ENCODE assay signal across 7 cellular contexts in genomic region chr10:73781548-73781878, GRCh38. TPM values are rescaled to one million over a fixed set of nuclear protein-coding genes. Genes with fewer than 3 reads are reported as not detected.
DNase-seq lines count a peak whose midpoint lies in the region; ATAC-seq, FAIRE-seq and TF ChIP-seq lines count a peak whose summit lies in the region.

No MANE protein-coding gene starts in this region.

- H3K27ac Mint-ChIP-seq in activated T-helper 1 cell treated with anti-CD3 and anti-CD28 coated beads, Interleukin-12 subunit alpha, Interleukin-12 subunit beta, Interleukin-2, Interleukin-4 antibody, amounts not matched to agents 30 ng/mL and 10 ng/mL and 1 ng/mL, durations not matched to agents 14 hours and 24 hours and 36 hours: peak overlapping the region; percentile 99

- no peaks in the 10 kb centered on the region for H3K9me3 ChIP-seq in kidney (ENCODE audit: control insufficient read depth in 1 of 2, low read length in 2 of 2)

- intact Hi-C loops in activated T-helper 1 cell treated with anti-CD3 and anti-CD28 coated beads, Interleukin-12 subunit alpha, Interleukin-12 subunit beta, Interleukin-2, Interleukin-4 antibody, amounts not matched to agents 30 ng/mL and 10 ng/mL and 1 ng/mL, durations not matched to agents 14 hours and 24 hours and 36 hours (cut with micrococcal nuclease): loop anchor here (1.0 to 10.0 kb wide), 2 partner anchors 9 to 537 kb away; partner anchors contain the start of gene DNAJC9
- intact Hi-C loops in kidney (cut with DNase I): no loop called here

- DNase-seq in activated T-helper 1 cell treated with anti-CD3 and anti-CD28 coated beads, Interleukin-12 subunit alpha, Interleukin-12 subunit beta, Interleukin-2, Interleukin-4 antibody, amounts not matched to agents 30 ng/mL and 10 ng/mL and 1 ng/mL, durations not matched to agents 14 hours and 24 hours and 36 hours (ENCODE audit: low spot score): no peak
- DNase-seq in kidney: no peak
- no peak for DNase-seq in HT-29 (ENCODE audit: low spot score)
- DNase-seq in AG08395 (ENCODE audit: low spot score): no peak
- DNase-seq in central memory CD4-positive, alpha-beta T cell: no peak

- no peak for TF ChIP-seq CTCF in kidney (IDR thresholded peaks at IDR 0.05; ENCODE audit: borderline replicate concordance, extremely low read depth, insufficient read depth)

- peaks cover 4 to 14% of the 10 kb centered on the region in 2 donors for H3K4me1 ChIP-seq in kidney (ENCODE audit: control insufficient read depth in 1 of 2, insufficient read depth in 1 of 2, low read depth in 1 of 2, low read length in 2 of 2)

- peak overlapping the region; percentile 99 for H3K4me3 Mint-ChIP-seq in activated T-helper 1 cell treated with anti-CD3 and anti-CD28 coated beads, Interleukin-12 subunit alpha, Interleukin-12 subunit beta, Interleukin-2, Interleukin-4 antibody, amounts not matched to agents 30 ng/mL and 10 ng/mL and 1 ng/mL, durations not matched to agents 14 hours and 24 hours and 36 hours

- H3K36me3 Mint-ChIP-seq in activated T-helper 1 cell treated with anti-CD3 and anti-CD28 coated beads, Interleukin-12 subunit alpha, Interleukin-12 subunit beta, Interleukin-2, Interleukin-4 antibody, amounts not matched to agents 30 ng/mL and 10 ng/mL and 1 ng/mL, durations not matched to agents 14 hours and 24 hours and 36 hours (ENCODE audit: low read depth): peaks cover 26% of the 10 kb centered on the region

- H3K36me3 ChIP-seq in kidney (ENCODE audit: control insufficient read depth in 1 of 2, insufficient read depth in 2 of 2, low read length in 2 of 2): no peaks in the 10 kb centered on the region

- H3K27ac ChIP-seq in kidney (ENCODE audit: low read depth in 2 of 2, low read length in 2 of 2) (peak overlapping the region; percentile 92 to 95), temporal lobe (ENCODE audit: low read depth, low read length) (peak overlapping the region; percentile 73)

- peaks cover 46% of the 10 kb centered on the region for H3K4me1 Mint-ChIP-seq in activated T-helper 1 cell treated with anti-CD3 and anti-CD28 coated beads, Interleukin-12 subunit alpha, Interleukin-12 subunit beta, Interleukin-2, Interleukin-4 antibody, amounts not matched to agents 30 ng/mL and 10 ng/mL and 1 ng/mL, durations not matched to agents 14 hours and 24 hours and 36 hours (ENCODE audit: low read depth)

- peak overlapping the region; percentile 52 to 81 for H3K9ac ChIP-seq in kidney (ENCODE audit: low read length in 2 of 2)

- no peak for FAIRE-seq in kidney (lab: Jason Lieb, UNC)

- no peaks in the 10 kb centered on the region for H3K9me3 Mint-ChIP-seq in activated T-helper 1 cell treated with anti-CD3 and anti-CD28 coated beads, Interleukin-12 subunit alpha, Interleukin-12 subunit beta, Interleukin-2, Interleukin-4 antibody, amounts not matched to agents 30 ng/mL and 10 ng/mL and 1 ng/mL, durations not matched to agents 14 hours and 24 hours and 36 hours

- no peaks in the 10 kb centered on the region for H3K27me3 Mint-ChIP-seq in activated T-helper 1 cell treated with anti-CD3 and anti-CD28 coated beads, Interleukin-12 subunit alpha, Interleukin-12 subunit beta, Interleukin-2, Interleukin-4 antibody, amounts not matched to agents 30 ng/mL and 10 ng/mL and 1 ng/mL, durations not matched to agents 14 hours and 24 hours and 36 hours (ENCODE audit: insufficient read depth)

- peak; percentile 2 for ATAC-seq in HG02623 (IDR thresholded peaks at IDR 0.05; ENCODE audit: unreplicated experiment)

- peak overlapping the region; percentile 89 to 92 for H3K4me3 ChIP-seq in kidney (ENCODE audit: low read length in 2 of 2)

RNA-seq across cellular contexts. Expression of gene CHCHD1, which starts 0.3 kb away (rescaled TPM):
- 30.9 and 33.5 TPM in 2 replicates for total RNA-seq in activated T-helper 1 cell treated with anti-CD3 and anti-CD28 coated beads, Interleukin-12 subunit alpha, Interleukin-12 subunit beta, Interleukin-2, Interleukin-4 antibody, amounts not matched to agents 30 ng/mL and 10 ng/mL and 1 ng/mL, durations not matched to agents 14 hours and 24 hours and 36 hours
- total RNA-seq in kidney: 23.4 TPM
- 105 TPM for polyA plus RNA-seq in kidney (ENCODE audit: insufficient read depth, low read depth, low replicate concordance)
- total RNA-seq in temporal lobe: 14.3 TPM
- 57.6 and 65.8 TPM in 2 replicates for total RNA-seq in HT-29 (2014; rRNA removed; shearing (Covaris generic))

RNA-seq across cellular contexts. Expression of gene ZSWIM8, which starts 3.9 kb away (rescaled TPM):
- 54.2 and 56.3 TPM in 2 replicates for total RNA-seq in activated T-helper 1 cell treated with anti-CD3 and anti-CD28 coated beads, Interleukin-12 subunit alpha, Interleukin-12 subunit beta, Interleukin-2, Interleukin-4 antibody, amounts not matched to agents 30 ng/mL and 10 ng/mL and 1 ng/mL, durations not matched to agents 14 hours and 24 hours and 36 hours
- total RNA-seq in kidney (91.8 TPM), temporal lobe (24.8 TPM)
- polyA plus RNA-seq in kidney (ENCODE audit: insufficient read depth, low read depth, low replicate concordance): 96.7 TPM
- total RNA-seq in HT-29 (2014; rRNA removed; shearing (Covaris generic)): 32.9 and 40.0 TPM in 2 replicates

RNA-seq across cellular contexts. Expression of gene NDST2, which starts 29.9 kb away (rescaled TPM):
- total RNA-seq in activated T-helper 1 cell treated with anti-CD3 and anti-CD28 coated beads, Interleukin-12 subunit alpha, Interleukin-12 subunit beta, Interleukin-2, Interleukin-4 antibody, amounts not matched to agents 30 ng/mL and 10 ng/mL and 1 ng/mL, durations not matched to agents 14 hours and 24 hours and 36 hours: 51.7 and 53.2 TPM in 2 replicates
- total RNA-seq in kidney (42.6 TPM), temporal lobe (14.5 TPM)
- polyA plus RNA-seq in kidney (ENCODE audit: insufficient read depth, low read depth, low replicate concordance): 11.7 TPM
- 18.6 and 19.8 TPM in 2 replicates for total RNA-seq in HT-29 (2014; rRNA removed; shearing (Covaris generic))

RNA-seq across cellular contexts. Expression of gene SEC24C, which starts 37.3 kb away (rescaled TPM):
- total RNA-seq in activated T-helper 1 cell treated with anti-CD3 and anti-CD28 coated beads, Interleukin-12 subunit alpha, Interleukin-12 subunit beta, Interleukin-2, Interleukin-4 antibody, amounts not matched to agents 30 ng/mL and 10 ng/mL and 1 ng/mL, durations not matched to agents 14 hours and 24 hours and 36 hours: 112 and 114 TPM in 2 replicates
- total RNA-seq in kidney (66.9 TPM), temporal lobe (37.1 TPM)
- 39.2 TPM for polyA plus RNA-seq in kidney (ENCODE audit: insufficient read depth, low read depth, low replicate concordance)
- 63.2 and 76.5 TPM in 2 replicates for total RNA-seq in HT-29 (2014; rRNA removed; shearing (Covaris generic))
